9 cellular contexts compared by ENCODE assay signal in the genomic region with DNA sequence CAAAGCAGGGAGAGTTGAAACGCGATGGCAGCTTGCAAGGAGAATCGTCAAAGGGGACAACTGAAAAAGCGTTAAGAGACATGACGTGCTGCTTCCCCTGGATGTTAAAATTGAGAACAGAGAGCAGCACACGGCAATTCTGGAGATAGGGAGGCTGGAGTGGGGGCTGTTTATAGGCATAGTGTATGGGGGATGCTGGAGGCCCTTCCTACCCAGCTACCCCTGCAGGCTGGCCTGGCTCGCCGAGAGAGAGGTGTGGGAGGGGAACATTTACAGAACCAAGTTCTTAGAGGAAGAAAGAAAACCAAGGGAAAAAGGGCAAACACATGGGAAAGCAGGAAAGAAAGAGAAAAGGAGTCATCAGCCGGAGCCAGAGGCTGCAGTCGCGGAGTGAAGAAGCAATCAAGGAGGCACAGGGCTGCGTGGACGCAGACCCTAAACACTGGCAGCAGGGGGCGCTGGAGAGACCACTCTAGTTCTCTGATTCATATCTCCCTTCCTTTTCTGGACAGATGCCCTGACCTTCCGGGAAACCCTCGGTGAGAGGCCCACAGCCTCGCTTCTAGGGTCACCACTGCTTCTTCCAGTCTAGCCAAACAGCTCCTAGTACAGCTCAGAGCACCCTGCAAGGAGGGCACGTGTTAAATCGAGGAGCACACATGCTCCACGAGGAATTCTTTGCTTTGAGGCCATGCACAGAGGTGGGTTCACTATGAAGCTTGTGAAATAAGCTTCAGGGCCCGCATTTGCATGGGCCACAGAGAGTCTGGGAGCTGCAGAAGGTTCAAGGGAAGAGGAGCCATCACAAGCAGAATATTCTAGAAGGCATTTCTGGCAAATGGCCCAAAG. TPM values are rescaled to one million over a fixed set of nuclear protein-coding genes. Genes with fewer than 3 reads are reported as not detected.
DNase-seq lines count a peak whose midpoint lies in the region; ATAC-seq and TF ChIP-seq lines count a peak whose summit lies in the region.
"Had no signal": no experiment of that assay in that cellular context is flagged by ENCODE, and none has a peak within 500 bp of the region (broad histone marks: within the 10 kb centered on the region; RNA-seq: fewer than 3 reads in every experiment).

No MANE protein-coding gene starts in this region.

- H3K36me3 Mint-ChIP-seq in activated T-helper 1 cell treated with anti-CD3 and anti-CD28 coated beads, Interleukin-12 subunit alpha, Interleukin-12 subunit beta, Interleukin-2, Interleukin-4 antibody, amounts not matched to agents 30 ng/mL and 10 ng/mL and 1 ng/mL, durations not matched to agents 14 hours and 24 hours and 36 hours (ENCODE audit: low read depth) = no peaks in the 10 kb centered on the region

- H3K27me3 Mint-ChIP-seq in activated T-helper 1 cell treated with anti-CD3 and anti-CD28 coated beads, Interleukin-12 subunit alpha, Interleukin-12 subunit beta, Interleukin-2, Interleukin-4 antibody, amounts not matched to agents 30 ng/mL and 10 ng/mL and 1 ng/mL, durations not matched to agents 14 hours and 24 hours and 36 hours (ENCODE audit: insufficient read depth) = peaks cover 3% of the 10 kb centered on the region

- no peak overlapping the region for H3K4me3 ChIP-seq in tibial artery

- ATAC-seq in GM18861 (IDR thresholded peaks at IDR 0.05; ENCODE audit: unreplicated experiment) = peak; percentile 64

- H3K4me1 Mint-ChIP-seq in activated T-helper 1 cell treated with anti-CD3 and anti-CD28 coated beads, Interleukin-12 subunit alpha, Interleukin-12 subunit beta, Interleukin-2, Interleukin-4 antibody, amounts not matched to agents 30 ng/mL and 10 ng/mL and 1 ng/mL, durations not matched to agents 14 hours and 24 hours and 36 hours (ENCODE audit: low read depth) = no peaks in the 10 kb centered on the region

- H3K9me3 Mint-ChIP-seq in activated T-helper 1 cell treated with anti-CD3 and anti-CD28 coated beads, Interleukin-12 subunit alpha, Interleukin-12 subunit beta, Interleukin-2, Interleukin-4 antibody, amounts not matched to agents 30 ng/mL and 10 ng/mL and 1 ng/mL, durations not matched to agents 14 hours and 24 hours and 36 hours = no peaks in the 10 kb centered on the region
- H3K9me3 Mint-ChIP-seq: dendritic cell treated with granulocyte-macrophage colony-stimulating factor and Interleukin-4, amounts not matched to agents 40 ng/mL and 50 ng/mL, for 4 days had no signal

- H3K9me3 ChIP-seq in tibial artery = no peaks in the 10 kb centered on the region

- H3K4me1 ChIP-seq in tibial artery = no peaks in the 10 kb centered on the region

- TF ChIP-seq CTCF in AG09319 (IDR thresholded peaks at IDR 0.05; ENCODE audit: low read depth, low read length) (peak; percentile 73), tibial artery (IDR thresholded peaks at IDR 0.05) (peak; percentile 24 to 53)

- H3K27ac Mint-ChIP-seq in activated T-helper 1 cell treated with anti-CD3 and anti-CD28 coated beads, Interleukin-12 subunit alpha, Interleukin-12 subunit beta, Interleukin-2, Interleukin-4 antibody, amounts not matched to agents 30 ng/mL and 10 ng/mL and 1 ng/mL, durations not matched to agents 14 hours and 24 hours and 36 hours = no peak overlapping the region
- H3K27ac Mint-ChIP-seq: dendritic cell treated with granulocyte-macrophage colony-stimulating factor and Interleukin-4, amounts not matched to agents 40 ng/mL and 50 ng/mL, for 4 days had no signal

- intact Hi-C loops in tibial artery (cut with DNase I; ENCODE audit: low total_unique reads) = no loop called here
- intact Hi-C loops in activated T-helper 1 cell treated with anti-CD3 and anti-CD28 coated beads, Interleukin-12 subunit alpha, Interleukin-12 subunit beta, Interleukin-2, Interleukin-4 antibody, amounts not matched to agents 30 ng/mL and 10 ng/mL and 1 ng/mL, durations not matched to agents 14 hours and 24 hours and 36 hours (cut with micrococcal nuclease) = loop anchor here (1.0 kb wide), 1 partner anchor 10 kb away; no protein-coding TSS in a partner anchor

- no peak overlapping the region for H3K4me3 Mint-ChIP-seq in activated T-helper 1 cell treated with anti-CD3 and anti-CD28 coated beads, Interleukin-12 subunit alpha, Interleukin-12 subunit beta, Interleukin-2, Interleukin-4 antibody, amounts not matched to agents 30 ng/mL and 10 ng/mL and 1 ng/mL, durations not matched to agents 14 hours and 24 hours and 36 hours
- H3K4me3 Mint-ChIP-seq: dendritic cell treated with granulocyte-macrophage colony-stimulating factor and Interleukin-4, amounts not matched to agents 40 ng/mL and 50 ng/mL, for 4 days had no signal

- no peaks in the 10 kb centered on the region for H3K36me3 ChIP-seq in tibial artery

- peak; percentile 19 for DNase-seq in AG09319 (ENCODE audit: extremely low read depth, low read depth)
- peak; percentile 42 for DNase-seq in M059J (ENCODE audit: low read depth)
- DNase-seq in amniotic epithelial cell (ENCODE audit: low read depth) = peak; percentile 36
- peak; percentile 48 for DNase-seq in kidney tubule cell (ENCODE audit: low spot score)
- DNase-seq in tibial artery = peak in 1 of 2 donors; percentile 79
- DNase-seq in activated CD8-positive, alpha-beta memory T cell treated with anti-CD3 and anti-CD28 coated beads, Interleukin-2, amount 50 U/mL, for 48 hours = no peak
- DNase-seq in activated T-helper 1 cell treated with anti-CD3 and anti-CD28 coated beads, Interleukin-12 subunit alpha, Interleukin-12 subunit beta, Interleukin-2, Interleukin-4 antibody, amounts not matched to agents 30 ng/mL and 10 ng/mL and 1 ng/mL, durations not matched to agents 14 hours and 24 hours and 36 hours (ENCODE audit: low spot score) = no peak

- H3K27me3 ChIP-seq in tibial artery = peaks cover 0 to 5% of the 10 kb centered on the region in 2 donors

- no peak overlapping the region for H3K27ac ChIP-seq in tibial artery

RNA-seq across cellular contexts. Expression of gene MYH13, which starts 55.6 kb away (rescaled TPM):
- total RNA-seq in M059J (2014; rRNA removed; shearing (Covaris generic)) = 0.02 TPM in 1 of 2 replicates, not detected in the other
- total RNA-seq in activated T-helper 1 cell treated with anti-CD3 and anti-CD28 coated beads, Interleukin-12 subunit alpha, Interleukin-12 subunit beta, Interleukin-2, Interleukin-4 antibody, amounts not matched to agents 30 ng/mL and 10 ng/mL and 1 ng/mL, durations not matched to agents 14 hours and 24 hours and 36 hours = not detected in 2 replicates

Comparison
In these comparisons a context has a peak if more than half of its experiments do, and no peak if none do; other contexts are left out.
1. DNase-seq: peak in AG09319 (single experiment), M059J (single experiment), amniotic epithelial cell (single experiment) and kidney tubule cell (single experiment); none in activated CD8-positive, alpha-beta memory T cell treated with anti-CD3 and anti-CD28 coated beads, Interleukin-2, amount 50 U/mL, for 48 hours (single experiment) and activated T-helper 1 cell treated with anti-CD3 and anti-CD28 coated beads, Interleukin-12 subunit alpha, Interleukin-12 subunit beta, Interleukin-2, Interleukin-4 antibody, amounts not matched to agents 30 ng/mL and 10 ng/mL and 1 ng/mL, durations not matched to agents 14 hours and 24 hours and 36 hours (single experiment).